22 cellular contexts compared by ENCODE assay signal in genomic region chr2:207876834-207877535, GRCh38.
DNase-seq lines count a peak whose midpoint lies in the region; ATAC-seq, FAIRE-seq and TF ChIP-seq lines count a peak whose summit lies in the region.
"Had no signal": no experiment of that assay in that cellular context is flagged by ENCODE, and none has a peak within 500 bp of the region (broad histone marks: within the 10 kb centered on the region; RNA-seq: fewer than 3 reads in every experiment).

No MANE protein-coding gene starts in this region.

- H3K4me1 Mint-ChIP-seq in WTC11, result peaks cover 37% of the 10 kb centered on the region
- H3K4me1 Mint-ChIP-seq: brain had no signal

- no peak for ATAC-seq in WTC11
- ATAC-seq in pancreas, result peak in 3 of 4 donors; percentile 39 to 56 (median 50)

- no peak overlapping the region for H3K4me3 ChIP-seq in foreskin fibroblast (ENCODE audit: low read depth in 1 of 2, low read length in 2 of 2)
- no peak overlapping the region for H3K4me3 ChIP-seq in pancreas
- H3K4me3 ChIP-seq: thyroid gland had no signal

- H3K9me3 Mint-ChIP-seq in WTC11, result no peaks in the 10 kb centered on the region
- H3K9me3 Mint-ChIP-seq: brain; memory B cell; stimulated activated naive CD8-positive, alpha-beta T cell treated with anti-CD3 and anti-CD28 coated beads, Interleukin-15, Interleukin-2, amounts not matched to agents 100 ng/mL and 50 ng/mL, for 24 hours had no signal

- no peaks in the 10 kb centered on the region for H3K27me3 ChIP-seq in pancreas
- H3K27me3 ChIP-seq: neutrophil, thyroid gland had no signal

- intact Hi-C loops in pancreas (cut with DNase I), result no loop called here

- H3K27me3 Mint-ChIP-seq in WTC11 (ENCODE audit: low read depth), result no peaks in the 10 kb centered on the region
- H3K27me3 Mint-ChIP-seq: memory B cell; stimulated activated naive CD8-positive, alpha-beta T cell treated with anti-CD3 and anti-CD28 coated beads, Interleukin-15, Interleukin-2, amounts not matched to agents 100 ng/mL and 50 ng/mL, for 24 hours had no signal

- no peak for DNase-seq in GM19239 (ENCODE audit: insufficient read length, low spot score)
- no peak for DNase-seq in WTC11 (ENCODE audit: low spot score)
- peak; percentile 4 to 22 for DNase-seq in foreskin fibroblast
- no peak for DNase-seq in pancreas
- no peak for DNase-seq in NCI-H187 (lab: John Stamatoyannopoulos, UW)
- DNase-seq in superior temporal gyrus (ENCODE audit: extremely low spot score), result no peak
- DNase-seq in stimulated activated CD4-positive, alpha-beta T cell treated with anti-CD3 and anti-CD28 coated beads, Interleukin-4, amount 100 ng/mL, for 4 hours, result no peak
- DNase-seq: activated CD4-positive, alpha-beta T cell treated with anti-CD3 and anti-CD28 coated beads, Interleukin-2, amount 50 U/mL, for 1 hour; activated T-cell treated with anti-CD3 and anti-CD28 coated beads, Interleukin-2, amount 50 U/mL, for 48 hours; cerebellar nuclear complex; head of caudate nucleus; NCI-H1694; NCI-H510A; SHP77 treated with DMSO at 0.1 percent for 48 hours; thyroid gland; WERI-Rb-1 had no signal

- H3K36me3 Mint-ChIP-seq in WTC11, result no peaks in the 10 kb centered on the region
- H3K36me3 Mint-ChIP-seq: brain had no signal

- CTCF ChIA-PET in WTC11 (lab: Charles Lee), result interaction anchor here (0.9 to 1.4 kb wide), 3 partner anchors 15 to 163 kb away, joined by 3 to 7 read pairs (median 3); no protein-coding TSS in a partner anchor

- H3K36me3 ChIP-seq in pancreas, result no peaks in the 10 kb centered on the region
- H3K36me3 ChIP-seq: neutrophil, thyroid gland, WERI-Rb-1 had no signal

- peak overlapping the region; percentile 55 for H3K27ac Mint-ChIP-seq in WTC11
- H3K27ac Mint-ChIP-seq: brain; memory B cell; stimulated activated naive CD8-positive, alpha-beta T cell treated with anti-CD3 and anti-CD28 coated beads, Interleukin-15, Interleukin-2, amounts not matched to agents 100 ng/mL and 50 ng/mL, for 24 hours had no signal

- FAIRE-seq in GM19239 (lab: Jason Lieb, UNC) (peak; percentile 18), pancreas (lab: Jason Lieb, UNC) (no peak)
- FAIRE-seq: endothelial cell of umbilical vein had no signal

- H3K4me3 Mint-ChIP-seq in WTC11, result no peak overlapping the region
- H3K4me3 Mint-ChIP-seq: brain; memory B cell; stimulated activated naive CD8-positive, alpha-beta T cell treated with anti-CD3 and anti-CD28 coated beads, Interleukin-15, Interleukin-2, amounts not matched to agents 100 ng/mL and 50 ng/mL, for 24 hours had no signal

- no peaks in the 10 kb centered on the region for H3K9me3 ChIP-seq in pancreas
- H3K9me3 ChIP-seq: neutrophil, thyroid gland had no signal

- peaks cover 0 to 20% (median 12%) of the 10 kb centered on the region in 3 donors for H3K4me1 ChIP-seq in pancreas

- TF ChIP-seq CTCF in WTC11 (IDR thresholded peaks at IDR 0.05) (no peak), foreskin fibroblast (IDR thresholded peaks at IDR 0.05; ENCODE audit: low read depth, low read length) (no peak), pancreas (IDR thresholded peaks at IDR 0.05) (no peak)

- 48 to 64% methylated on average over 4 of the region's 4 CpGs for WGBS in pancreas, 2 donors

- POLR2A ChIA-PET in WTC11 (lab: Charles Lee), result interaction anchor here (0.6 kb wide), 1 partner anchor 85 kb away, joined by 5 read pairs; no protein-coding TSS in a partner anchor

- H3K27ac ChIP-seq in pancreas, result peak overlapping the region in 1 of 4 donors; percentile 31
- H3K27ac ChIP-seq: KMS-11, neutrophil, thyroid gland, WERI-Rb-1 had no signal

TF ChIP-seq in WTC11, 78 proteins besides CTCF, POLR2A, EP300 and RAD21 (continues in another document):
- TF ChIP-seq ZNF423 (CRISPR knock-in tag; IDR thresholded peaks at IDR 0.05) (no peak), FOXP1 (CRISPR knock-in tag; IDR thresholded peaks at IDR 0.05; ENCODE audit: borderline replicate concordance) (no peak), GABPB1 (CRISPR knock-in tag; IDR thresholded peaks at IDR 0.05) (no peak), ETV6 (CRISPR knock-in tag; IDR thresholded peaks at IDR 0.05) (no peak), CREM (CRISPR knock-in tag; IDR thresholded peaks at IDR 0.05) (no peak), MAX (CRISPR knock-in tag; IDR thresholded peaks at IDR 0.05) (no peak), AR (CRISPR knock-in tag; IDR thresholded peaks at IDR 0.05) (no peak), SP1 (CRISPR knock-in tag; conservative IDR thresholded peaks at IDR 0.05) (no peak), ATF6 (CRISPR knock-in tag; IDR thresholded peaks at IDR 0.05) (no peak), CBFB (CRISPR knock-in tag; IDR thresholded peaks at IDR 0.05; ENCODE audit: low read depth) (no peak), TEAD1 (CRISPR knock-in tag; IDR thresholded peaks at IDR 0.05) (no peak), ZNF512 (CRISPR knock-in tag; IDR thresholded peaks at IDR 0.05; ENCODE audit: borderline replicate concordance) (no peak), STAT6 (CRISPR knock-in tag; conservative IDR thresholded peaks at IDR 0.05; ENCODE audit: low read depth) (no peak)

Comparison
In these comparisons a context has a peak if more than half of its experiments do, and no peak if none do; other contexts are left out.
1. DNase-seq: peak in foreskin fibroblast (2 of 2); none in GM19239 (single experiment), WTC11 (single experiment), pancreas (0 of 6), NCI-H187 (0 of 2), superior temporal gyrus (single experiment) and stimulated activated CD4-positive, alpha-beta T cell treated with anti-CD3 and anti-CD28 coated beads, Interleukin-4, amount 100 ng/mL, for 4 hours (0 of 2).